Comparison of ENCODE assay signal across 2 cellular contexts in genomic region chr5:139762624-139763170, GRCh38.
TF ChIP-seq lines count a peak whose summit lies in the region.

No MANE protein-coding gene starts in this region.

TF ChIP-seq in HCT116, 20 proteins besides CTCF, POLR2A, EP300 and RAD21 (continued from another document):
- no peak for TF ChIP-seq SP1 (IDR thresholded peaks at IDR 0.05; ENCODE audit: low read depth)
- no peak for TF ChIP-seq MAX (IDR thresholded peaks at IDR 0.05)
- TF ChIP-seq, protein P1, sequence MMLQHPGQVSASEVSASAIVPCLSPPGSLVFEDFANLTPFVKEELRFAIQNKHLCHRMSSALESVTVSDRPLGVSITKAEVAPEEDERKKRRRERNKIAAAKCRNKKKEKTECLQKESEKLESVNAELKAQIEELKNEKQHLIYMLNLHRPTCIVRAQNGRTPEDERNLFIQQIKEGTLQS (IDR thresholded peaks at IDR 0.05): no peak
- TF ChIP-seq EZH2phosphoT487 (IDR thresholded peaks at IDR 0.05; ENCODE audit: borderline replicate concordance): no peak
- TF ChIP-seq POLR2AphosphoS5 (IDR thresholded peaks at IDR 0.05; ENCODE audit: low read depth, low read length): no peak

TF ChIP-seq in neural cell, 6 proteins besides CTCF, POLR2A, EP300 and RAD21 (continued from another document):
- TF ChIP-seq, protein P2, sequence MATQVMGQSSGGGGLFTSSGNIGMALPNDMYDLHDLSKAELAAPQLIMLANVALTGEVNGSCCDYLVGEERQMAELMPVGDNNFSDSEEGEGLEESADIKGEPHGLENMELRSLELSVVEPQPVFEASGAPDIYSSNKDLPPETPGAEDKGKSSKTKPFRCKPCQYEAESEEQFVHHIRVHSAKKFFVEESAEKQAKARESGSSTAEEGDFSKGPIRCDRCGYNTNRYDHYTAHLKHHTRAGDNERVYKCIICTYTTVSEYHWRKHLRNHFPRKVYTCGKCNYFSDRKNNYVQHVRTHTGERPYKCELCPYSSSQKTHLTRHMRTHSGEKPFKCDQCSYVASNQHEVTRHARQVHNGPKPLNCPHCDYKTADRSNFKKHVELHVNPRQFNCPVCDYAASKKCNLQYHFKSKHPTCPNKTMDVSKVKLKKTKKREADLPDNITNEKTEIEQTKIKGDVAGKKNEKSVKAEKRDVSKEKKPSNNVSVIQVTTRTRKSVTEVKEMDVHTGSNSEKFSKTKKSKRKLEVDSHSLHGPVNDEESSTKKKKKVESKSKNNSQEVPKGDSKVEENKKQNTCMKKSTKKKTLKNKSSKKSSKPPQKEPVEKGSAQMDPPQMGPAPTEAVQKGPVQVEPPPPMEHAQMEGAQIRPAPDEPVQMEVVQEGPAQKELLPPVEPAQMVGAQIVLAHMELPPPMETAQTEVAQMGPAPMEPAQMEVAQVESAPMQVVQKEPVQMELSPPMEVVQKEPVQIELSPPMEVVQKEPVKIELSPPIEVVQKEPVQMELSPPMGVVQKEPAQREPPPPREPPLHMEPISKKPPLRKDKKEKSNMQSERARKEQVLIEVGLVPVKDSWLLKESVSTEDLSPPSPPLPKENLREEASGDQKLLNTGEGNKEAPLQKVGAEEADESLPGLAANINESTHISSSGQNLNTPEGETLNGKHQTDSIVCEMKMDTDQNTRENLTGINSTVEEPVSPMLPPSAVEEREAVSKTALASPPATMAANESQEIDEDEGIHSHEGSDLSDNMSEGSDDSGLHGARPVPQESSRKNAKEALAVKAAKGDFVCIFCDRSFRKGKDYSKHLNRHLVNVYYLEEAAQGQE (IDR thresholded peaks at IDR 0.05; ENCODE audit: borderline replicate concordance): no peak
